ENCODE assay signal across 1 cellular context in the genomic region with DNA sequence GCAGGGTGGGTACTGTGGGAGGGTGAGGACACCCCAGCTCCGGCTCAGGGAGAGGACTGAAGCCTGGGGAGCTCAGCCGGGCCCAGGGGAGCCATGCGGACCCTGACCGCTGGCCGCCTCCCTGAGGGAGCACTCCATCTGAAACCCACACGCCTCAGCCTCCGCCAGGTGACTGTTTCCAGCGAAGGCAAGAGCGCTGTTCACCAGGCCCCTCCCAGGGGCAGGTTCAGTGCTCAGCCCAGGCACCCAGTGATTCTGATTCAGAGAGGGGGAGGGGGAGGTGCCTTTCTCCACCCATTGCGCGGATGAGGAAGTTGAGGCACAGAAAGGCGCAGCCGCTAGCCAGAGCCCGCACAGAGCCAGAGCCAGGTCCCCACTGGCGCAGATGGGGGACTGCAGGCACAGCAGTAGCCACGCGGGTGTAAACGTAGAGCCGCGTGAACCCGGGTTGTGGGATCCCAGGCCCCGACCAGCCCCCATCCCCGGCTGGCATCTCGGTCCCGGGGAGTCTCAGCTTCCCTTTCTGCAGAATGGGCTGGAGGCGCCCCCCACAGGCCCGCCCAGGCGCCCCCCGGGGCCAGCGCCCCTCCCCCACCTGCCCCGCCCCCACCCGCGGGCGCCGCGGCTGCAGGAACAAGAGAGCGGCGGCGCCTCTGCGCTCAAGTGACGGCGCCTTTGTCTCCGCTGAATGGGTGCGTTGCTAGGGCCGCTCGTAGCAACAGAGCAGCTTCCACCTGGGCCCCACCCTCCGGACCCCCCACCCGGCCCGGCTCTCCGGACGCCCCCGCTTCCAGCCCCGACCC.
A peak's percentile ranks its signal among the peaks of the same experiment; 100 is the strongest.
TF ChIP-seq lines count a peak whose summit lies in the region.

No MANE protein-coding gene starts in this region.

TF ChIP-seq in HepG2, 621 proteins besides CTCF, POLR2A, EP300 and RAD21 (continues in another document):
- TF ChIP-seq RBM39 (IDR thresholded peaks at IDR 0.05; ENCODE audit: low read depth, low read length, poor library complexity, severe bottlenecking) (no peak), MIER2 (CRISPR knock-in tag; IDR thresholded peaks at IDR 0.05) (no peak), CENPT (CRISPR knock-in tag; IDR thresholded peaks at IDR 0.05; ENCODE audit: low read depth) (no peak), ZNF629 (CRISPR knock-in tag; conservative IDR thresholded peaks at IDR 0.05) (peak; percentile 82), HMGA1 (CRISPR knock-in tag; conservative IDR thresholded peaks at IDR 0.05) (no peak), ZBTB1 (CRISPR knock-in tag; IDR thresholded peaks at IDR 0.05; ENCODE audit: borderline replicate concordance) (no peak), ZNF570 (CRISPR knock-in tag; IDR thresholded peaks at IDR 0.05; ENCODE audit: borderline replicate concordance) (no peak), ZNF761 (CRISPR knock-in tag; conservative IDR thresholded peaks at IDR 0.05) (no peak), ZNF768 (CRISPR knock-in tag; IDR thresholded peaks at IDR 0.05) (peak; percentile 33; the same call in 1 of the 2 replicates), ZBTB3 (CRISPR knock-in tag; IDR thresholded peaks at IDR 0.05; ENCODE audit: borderline replicate concordance, low read depth) (no peak), ZIK1 (CRISPR knock-in tag; IDR thresholded peaks at IDR 0.05; ENCODE audit: borderline replicate concordance, low read depth) (no peak), ZNF138 (CRISPR knock-in tag; IDR thresholded peaks at IDR 0.05; ENCODE audit: low read depth) (no peak), HNRNPLL (IDR thresholded peaks at IDR 0.05; ENCODE audit: low read depth, low read length, poor library complexity, severe bottlenecking) (no peak)
- TF ChIP-seq, protein P1, sequence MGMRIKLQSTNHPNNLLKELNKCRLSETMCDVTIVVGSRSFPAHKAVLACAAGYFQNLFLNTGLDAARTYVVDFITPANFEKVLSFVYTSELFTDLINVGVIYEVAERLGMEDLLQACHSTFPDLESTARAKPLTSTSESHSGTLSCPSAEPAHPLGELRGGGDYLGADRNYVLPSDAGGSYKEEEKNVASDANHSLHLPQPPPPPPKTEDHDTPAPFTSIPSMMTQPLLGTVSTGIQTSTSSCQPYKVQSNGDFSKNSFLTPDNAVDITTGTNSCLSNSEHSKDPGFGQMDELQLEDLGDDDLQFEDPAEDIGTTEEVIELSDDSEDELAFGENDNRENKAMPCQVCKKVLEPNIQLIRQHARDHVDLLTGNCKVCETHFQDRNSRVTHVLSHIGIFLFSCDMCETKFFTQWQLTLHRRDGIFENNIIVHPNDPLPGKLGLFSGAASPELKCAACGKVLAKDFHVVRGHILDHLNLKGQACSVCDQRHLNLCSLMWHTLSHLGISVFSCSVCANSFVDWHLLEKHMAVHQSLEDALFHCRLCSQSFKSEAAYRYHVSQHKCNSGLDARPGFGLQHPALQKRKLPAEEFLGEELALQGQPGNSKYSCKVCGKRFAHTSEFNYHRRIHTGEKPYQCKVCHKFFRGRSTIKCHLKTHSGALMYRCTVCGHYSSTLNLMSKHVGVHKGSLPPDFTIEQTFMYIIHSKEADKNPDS (CRISPR knock-in tag; IDR thresholded peaks at IDR 0.05), result no peak
- TF ChIP-seq, protein P2, sequence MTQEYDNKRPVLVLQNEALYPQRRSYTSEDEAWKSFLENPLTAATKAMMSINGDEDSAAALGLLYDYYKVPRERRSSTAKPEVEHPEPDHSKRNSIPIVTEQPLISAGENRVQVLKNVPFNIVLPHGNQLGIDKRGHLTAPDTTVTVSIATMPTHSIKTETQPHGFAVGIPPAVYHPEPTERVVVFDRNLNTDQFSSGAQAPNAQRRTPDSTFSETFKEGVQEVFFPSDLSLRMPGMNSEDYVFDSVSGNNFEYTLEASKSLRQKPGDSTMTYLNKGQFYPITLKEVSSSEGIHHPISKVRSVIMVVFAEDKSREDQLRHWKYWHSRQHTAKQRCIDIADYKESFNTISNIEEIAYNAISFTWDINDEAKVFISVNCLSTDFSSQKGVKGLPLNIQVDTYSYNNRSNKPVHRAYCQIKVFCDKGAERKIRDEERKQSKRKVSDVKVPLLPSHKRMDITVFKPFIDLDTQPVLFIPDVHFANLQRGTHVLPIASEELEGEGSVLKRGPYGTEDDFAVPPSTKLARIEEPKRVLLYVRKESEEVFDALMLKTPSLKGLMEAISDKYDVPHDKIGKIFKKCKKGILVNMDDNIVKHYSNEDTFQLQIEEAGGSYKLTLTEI (CRISPR knock-in tag; conservative IDR thresholded peaks at IDR 0.05), result no peak
- TF ChIP-seq, protein P3, sequence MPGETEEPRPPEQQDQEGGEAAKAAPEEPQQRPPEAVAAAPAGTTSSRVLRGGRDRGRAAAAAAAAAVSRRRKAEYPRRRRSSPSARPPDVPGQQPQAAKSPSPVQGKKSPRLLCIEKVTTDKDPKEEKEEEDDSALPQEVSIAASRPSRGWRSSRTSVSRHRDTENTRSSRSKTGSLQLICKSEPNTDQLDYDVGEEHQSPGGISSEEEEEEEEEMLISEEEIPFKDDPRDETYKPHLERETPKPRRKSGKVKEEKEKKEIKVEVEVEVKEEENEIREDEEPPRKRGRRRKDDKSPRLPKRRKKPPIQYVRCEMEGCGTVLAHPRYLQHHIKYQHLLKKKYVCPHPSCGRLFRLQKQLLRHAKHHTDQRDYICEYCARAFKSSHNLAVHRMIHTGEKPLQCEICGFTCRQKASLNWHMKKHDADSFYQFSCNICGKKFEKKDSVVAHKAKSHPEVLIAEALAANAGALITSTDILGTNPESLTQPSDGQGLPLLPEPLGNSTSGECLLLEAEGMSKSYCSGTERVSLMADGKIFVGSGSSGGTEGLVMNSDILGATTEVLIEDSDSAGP (CRISPR knock-in tag; IDR thresholded peaks at IDR 0.05; ENCODE audit: borderline replicate concordance), result no peak; the same call in 1 of the 2 replicates
- TF ChIP-seq, protein P4, sequence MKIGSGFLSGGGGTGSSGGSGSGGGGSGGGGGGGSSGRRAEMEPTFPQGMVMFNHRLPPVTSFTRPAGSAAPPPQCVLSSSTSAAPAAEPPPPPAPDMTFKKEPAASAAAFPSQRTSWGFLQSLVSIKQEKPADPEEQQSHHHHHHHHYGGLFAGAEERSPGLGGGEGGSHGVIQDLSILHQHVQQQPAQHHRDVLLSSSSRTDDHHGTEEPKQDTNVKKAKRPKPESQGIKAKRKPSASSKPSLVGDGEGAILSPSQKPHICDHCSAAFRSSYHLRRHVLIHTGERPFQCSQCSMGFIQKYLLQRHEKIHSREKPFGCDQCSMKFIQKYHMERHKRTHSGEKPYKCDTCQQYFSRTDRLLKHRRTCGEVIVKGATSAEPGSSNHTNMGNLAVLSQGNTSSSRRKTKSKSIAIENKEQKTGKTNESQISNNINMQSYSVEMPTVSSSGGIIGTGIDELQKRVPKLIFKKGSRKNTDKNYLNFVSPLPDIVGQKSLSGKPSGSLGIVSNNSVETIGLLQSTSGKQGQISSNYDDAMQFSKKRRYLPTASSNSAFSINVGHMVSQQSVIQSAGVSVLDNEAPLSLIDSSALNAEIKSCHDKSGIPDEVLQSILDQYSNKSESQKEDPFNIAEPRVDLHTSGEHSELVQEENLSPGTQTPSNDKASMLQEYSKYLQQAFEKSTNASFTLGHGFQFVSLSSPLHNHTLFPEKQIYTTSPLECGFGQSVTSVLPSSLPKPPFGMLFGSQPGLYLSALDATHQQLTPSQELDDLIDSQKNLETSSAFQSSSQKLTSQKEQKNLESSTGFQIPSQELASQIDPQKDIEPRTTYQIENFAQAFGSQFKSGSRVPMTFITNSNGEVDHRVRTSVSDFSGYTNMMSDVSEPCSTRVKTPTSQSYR (CRISPR knock-in tag; IDR thresholded peaks at IDR 0.05; ENCODE audit: borderline replicate concordance), result 0 out of 2 replicates have a peak, but pooled peaks have one; percentile 10
- TF ChIP-seq, protein P5, sequence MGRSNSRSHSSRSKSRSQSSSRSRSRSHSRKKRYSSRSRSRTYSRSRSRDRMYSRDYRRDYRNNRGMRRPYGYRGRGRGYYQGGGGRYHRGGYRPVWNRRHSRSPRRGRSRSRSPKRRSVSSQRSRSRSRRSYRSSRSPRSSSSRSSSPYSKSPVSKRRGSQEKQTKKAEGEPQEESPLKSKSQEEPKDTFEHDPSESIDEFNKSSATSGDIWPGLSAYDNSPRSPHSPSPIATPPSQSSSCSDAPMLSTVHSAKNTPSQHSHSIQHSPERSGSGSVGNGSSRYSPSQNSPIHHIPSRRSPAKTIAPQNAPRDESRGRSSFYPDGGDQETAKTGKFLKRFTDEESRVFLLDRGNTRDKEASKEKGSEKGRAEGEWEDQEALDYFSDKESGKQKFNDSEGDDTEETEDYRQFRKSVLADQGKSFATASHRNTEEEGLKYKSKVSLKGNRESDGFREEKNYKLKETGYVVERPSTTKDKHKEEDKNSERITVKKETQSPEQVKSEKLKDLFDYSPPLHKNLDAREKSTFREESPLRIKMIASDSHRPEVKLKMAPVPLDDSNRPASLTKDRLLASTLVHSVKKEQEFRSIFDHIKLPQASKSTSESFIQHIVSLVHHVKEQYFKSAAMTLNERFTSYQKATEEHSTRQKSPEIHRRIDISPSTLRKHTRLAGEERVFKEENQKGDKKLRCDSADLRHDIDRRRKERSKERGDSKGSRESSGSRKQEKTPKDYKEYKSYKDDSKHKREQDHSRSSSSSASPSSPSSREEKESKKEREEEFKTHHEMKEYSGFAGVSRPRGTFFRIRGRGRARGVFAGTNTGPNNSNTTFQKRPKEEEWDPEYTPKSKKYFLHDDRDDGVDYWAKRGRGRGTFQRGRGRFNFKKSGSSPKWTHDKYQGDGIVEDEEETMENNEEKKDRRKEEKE (IDR thresholded peaks at IDR 0.05), result no peak
- TF ChIP-seq, protein P6, sequence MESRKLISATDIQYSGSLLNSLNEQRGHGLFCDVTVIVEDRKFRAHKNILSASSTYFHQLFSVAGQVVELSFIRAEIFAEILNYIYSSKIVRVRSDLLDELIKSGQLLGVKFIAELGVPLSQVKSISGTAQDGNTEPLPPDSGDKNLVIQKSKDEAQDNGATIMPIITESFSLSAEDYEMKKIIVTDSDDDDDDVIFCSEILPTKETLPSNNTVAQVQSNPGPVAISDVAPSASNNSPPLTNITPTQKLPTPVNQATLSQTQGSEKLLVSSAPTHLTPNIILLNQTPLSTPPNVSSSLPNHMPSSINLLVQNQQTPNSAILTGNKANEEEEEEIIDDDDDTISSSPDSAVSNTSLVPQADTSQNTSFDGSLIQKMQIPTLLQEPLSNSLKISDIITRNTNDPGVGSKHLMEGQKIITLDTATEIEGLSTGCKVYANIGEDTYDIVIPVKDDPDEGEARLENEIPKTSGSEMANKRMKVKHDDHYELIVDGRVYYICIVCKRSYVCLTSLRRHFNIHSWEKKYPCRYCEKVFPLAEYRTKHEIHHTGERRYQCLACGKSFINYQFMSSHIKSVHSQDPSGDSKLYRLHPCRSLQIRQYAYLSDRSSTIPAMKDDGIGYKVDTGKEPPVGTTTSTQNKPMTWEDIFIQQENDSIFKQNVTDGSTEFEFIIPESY (CRISPR knock-in tag; IDR thresholded peaks at IDR 0.05), result peak; percentile 50; the same call in 1 of the 2 replicates
- TF ChIP-seq, protein P7, sequence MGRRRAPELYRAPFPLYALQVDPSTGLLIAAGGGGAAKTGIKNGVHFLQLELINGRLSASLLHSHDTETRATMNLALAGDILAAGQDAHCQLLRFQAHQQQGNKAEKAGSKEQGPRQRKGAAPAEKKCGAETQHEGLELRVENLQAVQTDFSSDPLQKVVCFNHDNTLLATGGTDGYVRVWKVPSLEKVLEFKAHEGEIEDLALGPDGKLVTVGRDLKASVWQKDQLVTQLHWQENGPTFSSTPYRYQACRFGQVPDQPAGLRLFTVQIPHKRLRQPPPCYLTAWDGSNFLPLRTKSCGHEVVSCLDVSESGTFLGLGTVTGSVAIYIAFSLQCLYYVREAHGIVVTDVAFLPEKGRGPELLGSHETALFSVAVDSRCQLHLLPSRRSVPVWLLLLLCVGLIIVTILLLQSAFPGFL (CRISPR knock-in tag; IDR thresholded peaks at IDR 0.05), result no peak
- TF ChIP-seq, protein P8, sequence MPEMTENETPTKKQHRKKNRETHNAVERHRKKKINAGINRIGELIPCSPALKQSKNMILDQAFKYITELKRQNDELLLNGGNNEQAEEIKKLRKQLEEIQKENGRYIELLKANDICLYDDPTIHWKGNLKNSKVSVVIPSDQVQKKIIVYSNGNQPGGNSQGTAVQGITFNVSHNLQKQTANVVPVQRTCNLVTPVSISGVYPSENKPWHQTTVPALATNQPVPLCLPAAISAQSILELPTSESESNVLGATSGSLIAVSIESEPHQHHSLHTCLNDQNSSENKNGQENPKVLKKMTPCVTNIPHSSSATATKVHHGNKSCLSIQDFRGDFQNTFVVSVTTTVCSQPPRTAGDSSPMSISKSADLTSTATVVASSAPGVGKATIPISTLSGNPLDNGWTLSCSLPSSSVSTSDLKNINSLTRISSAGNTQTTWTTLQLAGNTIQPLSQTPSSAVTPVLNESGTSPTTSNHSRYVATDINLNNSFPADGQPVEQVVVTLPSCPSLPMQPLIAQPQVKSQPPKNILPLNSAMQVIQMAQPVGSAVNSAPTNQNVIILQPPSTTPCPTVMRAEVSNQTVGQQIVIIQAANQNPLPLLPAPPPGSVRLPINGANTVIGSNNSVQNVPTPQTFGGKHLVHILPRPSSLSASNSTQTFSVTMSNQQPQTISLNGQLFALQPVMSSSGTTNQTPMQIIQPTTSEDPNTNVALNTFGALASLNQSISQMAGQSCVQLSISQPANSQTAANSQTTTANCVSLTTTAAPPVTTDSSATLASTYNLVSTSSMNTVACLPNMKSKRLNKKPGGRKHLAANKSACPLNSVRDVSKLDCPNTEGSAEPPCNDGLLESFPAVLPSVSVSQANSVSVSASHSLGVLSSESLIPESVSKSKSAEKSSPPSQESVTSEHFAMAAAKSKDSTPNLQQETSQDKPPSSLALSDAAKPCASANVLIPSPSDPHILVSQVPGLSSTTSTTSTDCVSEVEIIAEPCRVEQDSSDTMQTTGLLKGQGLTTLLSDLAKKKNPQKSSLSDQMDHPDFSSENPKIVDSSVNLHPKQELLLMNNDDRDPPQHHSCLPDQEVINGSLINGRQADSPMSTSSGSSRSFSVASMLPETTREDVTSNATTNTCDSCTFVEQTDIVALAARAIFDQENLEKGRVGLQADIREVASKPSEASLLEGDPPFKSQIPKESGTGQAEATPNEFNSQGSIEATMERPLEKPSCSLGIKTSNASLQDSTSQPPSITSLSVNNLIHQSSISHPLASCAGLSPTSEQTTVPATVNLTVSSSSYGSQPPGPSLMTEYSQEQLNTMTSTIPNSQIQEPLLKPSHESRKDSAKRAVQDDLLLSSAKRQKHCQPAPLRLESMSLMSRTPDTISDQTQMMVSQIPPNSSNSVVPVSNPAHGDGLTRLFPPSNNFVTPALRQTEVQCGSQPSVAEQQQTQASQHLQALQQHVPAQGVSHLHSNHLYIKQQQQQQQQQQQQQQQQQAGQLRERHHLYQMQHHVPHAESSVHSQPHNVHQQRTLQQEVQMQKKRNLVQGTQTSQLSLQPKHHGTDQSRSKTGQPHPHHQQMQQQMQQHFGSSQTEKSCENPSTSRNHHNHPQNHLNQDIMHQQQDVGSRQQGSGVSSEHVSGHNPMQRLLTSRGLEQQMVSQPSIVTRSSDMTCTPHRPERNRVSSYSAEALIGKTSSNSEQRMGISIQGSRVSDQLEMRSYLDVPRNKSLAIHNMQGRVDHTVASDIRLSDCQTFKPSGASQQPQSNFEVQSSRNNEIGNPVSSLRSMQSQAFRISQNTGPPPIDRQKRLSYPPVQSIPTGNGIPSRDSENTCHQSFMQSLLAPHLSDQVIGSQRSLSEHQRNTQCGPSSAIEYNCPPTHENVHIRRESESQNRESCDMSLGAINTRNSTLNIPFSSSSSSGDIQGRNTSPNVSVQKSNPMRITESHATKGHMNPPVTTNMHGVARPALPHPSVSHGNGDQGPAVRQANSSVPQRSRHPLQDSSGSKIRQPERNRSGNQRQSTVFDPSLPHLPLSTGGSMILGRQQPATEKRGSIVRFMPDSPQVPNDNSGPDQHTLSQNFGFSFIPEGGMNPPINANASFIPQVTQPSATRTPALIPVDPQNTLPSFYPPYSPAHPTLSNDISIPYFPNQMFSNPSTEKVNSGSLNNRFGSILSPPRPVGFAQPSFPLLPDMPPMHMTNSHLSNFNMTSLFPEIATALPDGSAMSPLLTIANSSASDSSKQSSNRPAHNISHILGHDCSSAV (CRISPR knock-in tag; IDR thresholded peaks at IDR 0.05; ENCODE audit: borderline replicate concordance), result no peak
